In genomic region chr5:132971483-132972435, GRCh38 we compare ENCODE assay signal across 1 cellular context.
TF ChIP-seq lines count a peak whose summit lies in the region.

No MANE protein-coding gene starts in this region.

TF ChIP-seq in K562, 482 proteins besides CTCF, POLR2A, EP300 and RAD21 (continued from another document and continues in another):
- TF ChIP-seq ZBTB5 (IDR thresholded peaks at IDR 0.05) (no peak), IFI16 (CRISPR knock-in tag; IDR thresholded peaks at IDR 0.05) (no peak), RCOR1 (IDR thresholded peaks at IDR 0.05; ENCODE audit: borderline replicate concordance in 1 of 2, low read depth in 2 of 2, low read length in 2 of 2) (peak in 1 of 2 experiments; percentile 42; a peak in 1 of 4 replicates), SMAD4 (CRISPR knock-in tag; conservative IDR thresholded peaks at IDR 0.05) (peak; percentile 54), ZNF766 (CRISPR knock-in tag; conservative IDR thresholded peaks at IDR 0.05) (peak; percentile 87), MTA3 (IDR thresholded peaks at IDR 0.05; ENCODE audit: borderline replicate concordance) (0 out of 2 replicates have a peak, but pooled peaks have one; percentile 29), MCM5 (IDR thresholded peaks at IDR 0.05; ENCODE audit: low read depth) (no peak), JUND (IDR thresholded peaks at IDR 0.05; ENCODE audit: borderline replicate concordance, low read depth, low read length) (peak; percentile 24; the same call in 1 of the 2 replicates), JUND (tag; IDR thresholded peaks at IDR 0.05; ENCODE audit: borderline replicate concordance, low read depth, low read length) (no peak; the same call in 2 of the 3 replicates), SIN3A (IDR thresholded peaks at IDR 0.05; ENCODE audit: borderline replicate concordance in 2 of 2, control insufficient read depth in 1 of 2, low read depth in 2 of 2, low read length in 2 of 2) (no peak), CC2D1A (IDR thresholded peaks at IDR 0.05) (no peak), TRIM24 (IDR thresholded peaks at IDR 0.05) (peak in 1 of 2 experiments; percentile 41; a peak in 1 of 4 replicates), ILF3 (IDR thresholded peaks at IDR 0.05; ENCODE audit: borderline replicate concordance) (no peak), BCLAF1 (IDR thresholded peaks at IDR 0.05; ENCODE audit: borderline replicate concordance in 1 of 2, control insufficient read depth in 1 of 2, low read depth in 2 of 2, low read length in 1 of 2) (no peak), ADNP (tag; IDR thresholded peaks at IDR 0.05) (no peak), MLLT1 (IDR thresholded peaks at IDR 0.05) (no peak), ID3 (CRISPR knock-in tag; IDR thresholded peaks at IDR 0.05) (no peak), ID3 (tag; IDR thresholded peaks at IDR 0.05) (peak; percentile 80), FOSL1 (tag; conservative IDR thresholded peaks at IDR 0.05) (peak; percentile 89), MYC (IDR thresholded peaks at IDR 0.05; ENCODE audit: low read depth, low read length) (no peak), MYC (CRISPR knock-in tag; IDR thresholded peaks at IDR 0.05; ENCODE audit: borderline replicate concordance, low read depth) (0 out of 2 replicates have a peak, but pooled peaks have one; percentile 23), BACH1 (tag; IDR thresholded peaks at IDR 0.05) (peak; percentile 60), KLF6 (CRISPR knock-in tag; IDR thresholded peaks at IDR 0.05; ENCODE audit: borderline replicate concordance) (peak; percentile 51; the same call in 1 of the 2 replicates), PBX2 (CRISPR knock-in tag; IDR thresholded peaks at IDR 0.05; ENCODE audit: low read depth) (no peak), PBX2 (tag; conservative IDR thresholded peaks at IDR 0.05; ENCODE audit: low read depth) (peak; percentile 94), ZNF589 (CRISPR knock-in tag; IDR thresholded peaks at IDR 0.05; ENCODE audit: low read depth) (0 out of 2 replicates have a peak, but pooled peaks have one; percentile 19), ZNF583 (CRISPR knock-in tag; IDR thresholded peaks at IDR 0.05) (peak; percentile 58; the same call in 1 of the 2 replicates), CTBP1 (IDR thresholded peaks at IDR 0.05; ENCODE audit: borderline replicate concordance) (peak; percentile 51; the same call in 1 of the 2 replicates), ZBTB11 (CRISPR knock-in tag; IDR thresholded peaks at IDR 0.05) (peak in 1 of 3 experiments; percentile 75; a peak in 2 of 6 replicates), NCOA6 (IDR thresholded peaks at IDR 0.05) (peak; percentile 58; the same call in 1 of the 2 replicates), ZNF740 (CRISPR knock-in tag; IDR thresholded peaks at IDR 0.05) (no peak), ZNF740 (tag; IDR thresholded peaks at IDR 0.05) (peak in 1 of 2 experiments; percentile 73; a peak in 2 of 4 replicates), DMBX1 (CRISPR knock-in tag; IDR thresholded peaks at IDR 0.05; ENCODE audit: borderline replicate concordance) (no peak), NCOR1 (IDR thresholded peaks at IDR 0.05) (peak; percentile 71), SNRNP70 (optimal IDR thresholded peaks at IDR 0.05; ENCODE audit: low read depth, low read length) (no peak), THAP12 (CRISPR knock-in tag; IDR thresholded peaks at IDR 0.05) (no peak), ATF1 (CRISPR knock-in tag; IDR thresholded peaks at IDR 0.05) (no peak), ATF1 (tag; IDR thresholded peaks at IDR 0.05) (peak; percentile 35), GMEB1 (CRISPR knock-in tag; IDR thresholded peaks at IDR 0.05) (peak; percentile 8; the same call in 1 of the 2 replicates), RHOXF2B (CRISPR knock-in tag; conservative IDR thresholded peaks at IDR 0.05) (no peak), ZNF584 (CRISPR knock-in tag; IDR thresholded peaks at IDR 0.05; ENCODE audit: low read depth) (no peak), ETS1 (conservative IDR thresholded peaks at IDR 0.05; ENCODE audit: control insufficient read depth, low read depth, low read length) (no peak), GABPB1 (CRISPR knock-in tag; IDR thresholded peaks at IDR 0.05) (0 out of 2 replicates have a peak, but pooled peaks have one; percentile 49)
